ENCODE assay signal across 1 cellular context in the genomic region with DNA sequence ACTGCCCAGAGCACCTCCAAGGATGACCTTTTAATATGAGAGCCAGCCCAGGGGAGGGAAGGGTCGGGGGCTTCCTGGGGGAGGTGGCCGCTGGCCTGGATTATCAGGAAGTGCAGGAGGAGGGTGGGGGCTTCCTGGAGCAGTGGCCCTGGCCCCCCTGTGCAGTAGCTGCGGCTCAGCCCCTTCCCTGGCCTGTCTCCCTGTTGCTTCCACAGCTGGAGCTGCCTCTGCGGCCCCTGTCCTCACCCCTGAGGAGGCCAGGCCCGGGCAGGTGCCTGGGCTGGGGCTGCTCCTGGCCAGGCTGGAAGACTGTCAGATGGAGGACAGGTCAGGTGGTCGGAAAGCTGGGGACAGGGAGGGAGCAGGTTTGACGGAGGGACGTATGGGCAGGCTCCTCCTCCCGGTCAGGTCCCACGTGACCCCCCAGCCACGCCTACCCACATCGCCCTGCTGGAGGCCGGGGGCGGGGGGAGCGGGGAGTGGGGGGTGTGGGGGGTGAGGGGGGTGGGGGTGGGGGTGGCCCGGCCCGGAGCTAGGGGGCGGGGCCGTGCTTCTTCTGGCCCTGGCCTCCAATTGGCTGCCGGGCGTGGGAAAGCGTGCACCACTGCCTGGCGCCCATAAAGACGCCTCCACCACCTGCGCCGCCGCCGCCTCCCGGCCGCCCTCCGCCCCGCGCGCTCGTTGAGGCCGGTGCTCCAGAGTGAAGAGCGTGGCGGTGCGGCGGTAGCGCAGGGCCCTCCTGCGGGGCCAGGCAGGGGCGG.
TF ChIP-seq lines count a peak whose summit lies in the region.

No MANE protein-coding gene starts in this region.

TF ChIP-seq in HepG2, 621 proteins besides CTCF, POLR2A, EP300 and RAD21 (continued from another document and continues in another):
- TF ChIP-seq, protein P1, sequence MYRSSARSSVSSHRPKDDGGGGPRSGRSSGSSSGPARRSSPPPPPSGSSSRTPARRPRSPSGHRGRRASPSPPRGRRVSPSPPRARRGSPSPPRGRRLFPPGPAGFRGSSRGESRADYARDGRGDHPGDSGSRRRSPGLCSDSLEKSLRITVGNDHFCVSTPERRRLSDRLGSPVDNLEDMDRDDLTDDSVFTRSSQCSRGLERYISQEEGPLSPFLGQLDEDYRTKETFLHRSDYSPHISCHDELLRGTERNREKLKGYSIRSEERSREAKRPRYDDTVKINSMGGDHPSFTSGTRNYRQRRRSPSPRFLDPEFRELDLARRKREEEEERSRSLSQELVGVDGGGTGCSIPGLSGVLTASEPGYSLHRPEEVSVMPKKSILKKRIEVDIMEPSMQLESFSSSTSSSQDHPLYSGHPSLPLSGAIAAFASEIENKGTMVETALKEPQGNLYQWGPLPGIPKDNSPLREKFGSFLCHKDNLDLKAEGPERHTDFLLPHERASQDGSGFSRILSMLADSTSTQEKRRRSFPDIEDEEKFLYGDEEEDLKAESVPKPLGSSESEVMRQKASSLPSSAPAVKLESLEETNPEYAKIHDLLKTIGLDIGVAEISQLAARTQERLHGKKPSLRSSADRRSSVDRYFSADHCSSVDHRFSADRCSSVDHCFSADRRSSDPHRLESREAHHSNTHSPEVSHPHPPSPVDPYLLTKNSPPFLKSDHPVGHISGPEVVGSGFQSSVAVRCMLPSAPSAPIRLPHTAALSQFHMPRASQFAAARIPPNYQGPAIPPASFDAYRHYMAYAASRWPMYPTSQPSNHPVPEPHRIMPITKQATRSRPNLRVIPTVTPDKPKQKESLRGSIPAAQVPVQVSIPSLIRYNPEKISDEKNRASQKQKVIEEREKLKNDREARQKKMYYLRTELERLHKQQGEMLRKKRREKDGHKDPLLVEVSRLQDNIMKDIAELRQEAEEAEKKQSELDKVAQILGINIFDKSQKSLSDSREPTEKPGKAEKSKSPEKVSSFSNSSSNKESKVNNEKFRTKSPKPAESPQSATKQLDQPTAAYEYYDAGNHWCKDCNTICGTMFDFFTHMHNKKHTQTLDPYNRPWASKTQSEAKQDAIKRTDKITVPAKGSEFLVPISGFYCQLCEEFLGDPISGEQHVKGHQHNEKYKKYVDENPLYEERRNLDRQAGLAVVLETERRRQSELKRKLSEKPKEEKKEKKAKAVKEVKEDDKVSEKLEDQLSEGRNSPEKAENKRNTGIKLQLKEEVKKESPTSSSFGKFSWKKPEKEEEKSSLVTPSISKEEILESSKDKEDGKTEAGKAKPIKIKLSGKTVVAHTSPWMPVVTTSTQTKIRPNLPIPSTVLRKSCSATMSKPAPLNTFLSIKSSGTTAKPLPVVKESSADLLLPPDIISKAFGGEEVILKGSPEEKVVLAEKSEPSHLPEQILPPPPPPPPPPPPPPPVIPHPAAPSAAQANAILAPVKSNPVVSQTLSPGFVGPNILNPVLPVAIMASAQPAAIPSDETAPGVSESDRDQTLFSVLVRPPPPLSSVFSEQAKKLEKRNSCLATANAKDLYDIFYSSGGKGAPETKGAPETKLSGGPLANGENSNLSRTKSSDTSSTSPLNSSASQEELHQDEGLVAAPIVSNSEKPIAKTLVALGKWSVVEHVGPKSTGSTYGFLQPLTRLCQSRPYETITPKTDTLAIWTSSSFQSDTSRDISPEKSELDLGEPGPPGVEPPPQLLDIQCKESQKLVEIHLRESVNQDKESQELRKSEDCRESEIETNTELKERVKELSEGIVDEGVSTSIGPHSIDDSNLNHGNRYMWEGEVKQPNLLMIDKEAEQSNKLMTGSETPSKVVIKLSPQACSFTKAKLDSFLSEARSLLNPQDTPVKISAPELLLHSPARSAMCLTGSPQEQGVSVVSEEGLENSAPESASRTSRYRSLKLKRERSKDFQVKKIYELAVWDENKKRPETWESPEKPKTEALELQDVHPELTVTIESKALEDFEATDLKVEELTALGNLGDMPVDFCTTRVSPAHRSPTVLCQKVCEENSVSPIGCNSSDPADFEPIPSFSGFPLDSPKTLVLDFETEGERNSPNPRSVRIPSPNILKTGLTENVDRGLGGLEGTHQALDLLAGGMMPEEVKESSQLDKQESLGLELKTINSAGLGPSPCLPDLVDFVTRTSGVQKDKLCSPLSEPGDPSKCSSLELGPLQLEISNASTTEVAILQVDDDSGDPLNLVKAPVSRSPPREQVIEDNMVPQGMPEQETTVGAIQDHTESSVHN (CRISPR knock-in tag; IDR thresholded peaks at IDR 0.05), result no peak
- no peak for TF ChIP-seq DNMT1 (CRISPR knock-in tag; IDR thresholded peaks at IDR 0.05)
- TF ChIP-seq, protein P2, sequence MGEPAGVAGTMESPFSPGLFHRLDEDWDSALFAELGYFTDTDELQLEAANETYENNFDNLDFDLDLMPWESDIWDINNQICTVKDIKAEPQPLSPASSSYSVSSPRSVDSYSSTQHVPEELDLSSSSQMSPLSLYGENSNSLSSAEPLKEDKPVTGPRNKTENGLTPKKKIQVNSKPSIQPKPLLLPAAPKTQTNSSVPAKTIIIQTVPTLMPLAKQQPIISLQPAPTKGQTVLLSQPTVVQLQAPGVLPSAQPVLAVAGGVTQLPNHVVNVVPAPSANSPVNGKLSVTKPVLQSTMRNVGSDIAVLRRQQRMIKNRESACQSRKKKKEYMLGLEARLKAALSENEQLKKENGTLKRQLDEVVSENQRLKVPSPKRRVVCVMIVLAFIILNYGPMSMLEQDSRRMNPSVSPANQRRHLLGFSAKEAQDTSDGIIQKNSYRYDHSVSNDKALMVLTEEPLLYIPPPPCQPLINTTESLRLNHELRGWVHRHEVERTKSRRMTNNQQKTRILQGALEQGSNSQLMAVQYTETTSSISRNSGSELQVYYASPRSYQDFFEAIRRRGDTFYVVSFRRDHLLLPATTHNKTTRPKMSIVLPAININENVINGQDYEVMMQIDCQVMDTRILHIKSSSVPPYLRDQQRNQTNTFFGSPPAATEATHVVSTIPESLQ (CRISPR knock-in tag; conservative IDR thresholded peaks at IDR 0.05), result no peak
- no peak; the same call in 1 of the 2 replicates for TF ChIP-seq ZMAT3 (CRISPR knock-in tag; conservative IDR thresholded peaks at IDR 0.05)
- TF ChIP-seq SMARCE1 (IDR thresholded peaks at IDR 0.05; ENCODE audit: borderline replicate concordance), result no peak
- TF ChIP-seq ZNF446 (CRISPR knock-in tag; IDR thresholded peaks at IDR 0.05), result no peak; the same call in 1 of the 2 replicates
- TF ChIP-seq, protein P3, sequence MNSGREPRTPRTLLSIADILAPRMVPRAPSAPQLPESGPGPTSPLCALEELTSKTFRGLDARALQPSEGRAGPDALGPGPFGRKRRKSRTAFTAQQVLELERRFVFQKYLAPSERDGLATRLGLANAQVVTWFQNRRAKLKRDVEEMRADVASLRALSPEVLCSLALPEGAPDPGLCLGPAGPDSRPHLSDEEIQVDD (CRISPR knock-in tag; IDR thresholded peaks at IDR 0.05; ENCODE audit: borderline replicate concordance), result no peak
- no peak for TF ChIP-seq KDM3A (CRISPR knock-in tag; IDR thresholded peaks at IDR 0.05; ENCODE audit: low read depth)
- TF ChIP-seq, protein P4, sequence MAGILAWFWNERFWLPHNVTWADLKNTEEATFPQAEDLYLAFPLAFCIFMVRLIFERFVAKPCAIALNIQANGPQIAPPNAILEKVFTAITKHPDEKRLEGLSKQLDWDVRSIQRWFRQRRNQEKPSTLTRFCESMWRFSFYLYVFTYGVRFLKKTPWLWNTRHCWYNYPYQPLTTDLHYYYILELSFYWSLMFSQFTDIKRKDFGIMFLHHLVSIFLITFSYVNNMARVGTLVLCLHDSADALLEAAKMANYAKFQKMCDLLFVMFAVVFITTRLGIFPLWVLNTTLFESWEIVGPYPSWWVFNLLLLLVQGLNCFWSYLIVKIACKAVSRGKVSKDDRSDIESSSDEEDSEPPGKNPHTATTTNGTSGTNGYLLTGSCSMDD (CRISPR knock-in tag; IDR thresholded peaks at IDR 0.05), result no peak
- 0 out of 2 replicates have a peak, but pooled peaks have one; percentile 27 for TF ChIP-seq MXD4 (CRISPR knock-in tag; IDR thresholded peaks at IDR 0.05)
- TF ChIP-seq ZNF607 (CRISPR knock-in tag; IDR thresholded peaks at IDR 0.05; ENCODE audit: borderline replicate concordance), result no peak
- TF ChIP-seq HNF4G (IDR thresholded peaks at IDR 0.05; ENCODE audit: borderline replicate concordance, low read depth, low read length), result no peak
- no peak for TF ChIP-seq HNF4G (CRISPR knock-in tag; IDR thresholded peaks at IDR 0.05; ENCODE audit: borderline replicate concordance, low read depth)
- TF ChIP-seq ZNF577 (CRISPR knock-in tag; IDR thresholded peaks at IDR 0.05; ENCODE audit: borderline replicate concordance, low read depth), result no peak
- no peak for TF ChIP-seq PHF20 (CRISPR knock-in tag; IDR thresholded peaks at IDR 0.05)
- TF ChIP-seq, protein P5, sequence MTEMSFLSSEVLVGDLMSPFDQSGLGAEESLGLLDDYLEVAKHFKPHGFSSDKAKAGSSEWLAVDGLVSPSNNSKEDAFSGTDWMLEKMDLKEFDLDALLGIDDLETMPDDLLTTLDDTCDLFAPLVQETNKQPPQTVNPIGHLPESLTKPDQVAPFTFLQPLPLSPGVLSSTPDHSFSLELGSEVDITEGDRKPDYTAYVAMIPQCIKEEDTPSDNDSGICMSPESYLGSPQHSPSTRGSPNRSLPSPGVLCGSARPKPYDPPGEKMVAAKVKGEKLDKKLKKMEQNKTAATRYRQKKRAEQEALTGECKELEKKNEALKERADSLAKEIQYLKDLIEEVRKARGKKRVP (CRISPR knock-in tag; IDR thresholded peaks at IDR 0.05), result no peak
- no peak; the same call in 1 of the 2 replicates for TF ChIP-seq TARDBP (CRISPR knock-in tag; IDR thresholded peaks at IDR 0.05)
- TF ChIP-seq, protein P6, sequence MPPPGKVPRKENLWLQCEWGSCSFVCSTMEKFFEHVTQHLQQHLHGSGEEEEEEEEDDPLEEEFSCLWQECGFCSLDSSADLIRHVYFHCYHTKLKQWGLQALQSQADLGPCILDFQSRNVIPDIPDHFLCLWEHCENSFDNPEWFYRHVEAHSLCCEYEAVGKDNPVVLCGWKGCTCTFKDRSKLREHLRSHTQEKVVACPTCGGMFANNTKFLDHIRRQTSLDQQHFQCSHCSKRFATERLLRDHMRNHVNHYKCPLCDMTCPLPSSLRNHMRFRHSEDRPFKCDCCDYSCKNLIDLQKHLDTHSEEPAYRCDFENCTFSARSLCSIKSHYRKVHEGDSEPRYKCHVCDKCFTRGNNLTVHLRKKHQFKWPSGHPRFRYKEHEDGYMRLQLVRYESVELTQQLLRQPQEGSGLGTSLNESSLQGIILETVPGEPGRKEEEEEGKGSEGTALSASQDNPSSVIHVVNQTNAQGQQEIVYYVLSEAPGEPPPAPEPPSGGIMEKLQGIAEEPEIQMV (CRISPR knock-in tag; IDR thresholded peaks at IDR 0.05; ENCODE audit: low read depth), result no peak
- TF ChIP-seq ZNF670 (CRISPR knock-in tag; IDR thresholded peaks at IDR 0.05; ENCODE audit: borderline replicate concordance), result no peak
- no peak for TF ChIP-seq ZNF337 (CRISPR knock-in tag; IDR thresholded peaks at IDR 0.05; ENCODE audit: borderline replicate concordance, low read depth)
- TF ChIP-seq, protein P7, sequence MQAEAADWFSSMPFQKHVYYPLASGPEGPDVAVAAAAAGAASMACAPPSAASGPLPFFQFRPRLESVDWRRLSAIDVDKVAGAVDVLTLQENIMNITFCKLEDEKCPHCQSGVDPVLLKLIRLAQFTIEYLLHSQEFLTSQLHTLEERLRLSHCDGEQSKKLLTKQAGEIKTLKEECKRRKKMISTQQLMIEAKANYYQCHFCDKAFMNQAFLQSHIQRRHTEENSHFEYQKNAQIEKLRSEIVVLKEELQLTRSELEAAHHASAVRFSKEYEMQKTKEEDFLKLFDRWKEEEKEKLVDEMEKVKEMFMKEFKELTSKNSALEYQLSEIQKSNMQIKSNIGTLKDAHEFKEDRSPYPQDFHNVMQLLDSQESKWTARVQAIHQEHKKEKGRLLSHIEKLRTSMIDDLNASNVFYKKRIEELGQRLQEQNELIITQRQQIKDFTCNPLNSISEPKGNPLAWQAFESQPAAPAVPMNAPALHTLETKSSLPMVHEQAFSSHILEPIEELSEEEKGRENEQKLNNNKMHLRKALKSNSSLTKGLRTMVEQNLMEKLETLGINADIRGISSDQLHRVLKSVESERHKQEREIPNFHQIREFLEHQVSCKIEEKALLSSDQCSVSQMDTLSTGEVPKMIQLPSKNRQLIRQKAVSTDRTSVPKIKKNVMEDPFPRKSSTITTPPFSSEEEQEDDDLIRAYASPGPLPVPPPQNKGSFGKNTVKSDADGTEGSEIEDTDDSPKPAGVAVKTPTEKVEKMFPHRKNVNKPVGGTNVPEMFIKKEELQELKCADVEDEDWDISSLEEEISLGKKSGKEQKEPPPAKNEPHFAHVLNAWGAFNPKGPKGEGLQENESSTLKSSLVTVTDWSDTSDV (CRISPR knock-in tag; IDR thresholded peaks at IDR 0.05), result 0 out of 2 replicates have a peak, but pooled peaks have one; percentile 27
- TF ChIP-seq, protein P8, sequence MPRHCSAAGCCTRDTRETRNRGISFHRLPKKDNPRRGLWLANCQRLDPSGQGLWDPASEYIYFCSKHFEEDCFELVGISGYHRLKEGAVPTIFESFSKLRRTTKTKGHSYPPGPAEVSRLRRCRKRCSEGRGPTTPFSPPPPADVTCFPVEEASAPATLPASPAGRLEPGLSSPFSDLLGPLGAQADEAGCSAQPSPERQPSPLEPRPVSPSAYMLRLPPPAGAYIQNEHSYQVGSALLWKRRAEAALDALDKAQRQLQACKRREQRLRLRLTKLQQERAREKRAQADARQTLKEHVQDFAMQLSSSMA (CRISPR knock-in tag; IDR thresholded peaks at IDR 0.05), result no peak
- TF ChIP-seq ATF1 (CRISPR knock-in tag; IDR thresholded peaks at IDR 0.05), result no peak
- TF ChIP-seq ZNF224 (CRISPR knock-in tag; IDR thresholded peaks at IDR 0.05), result no peak
- TF ChIP-seq, protein P9, sequence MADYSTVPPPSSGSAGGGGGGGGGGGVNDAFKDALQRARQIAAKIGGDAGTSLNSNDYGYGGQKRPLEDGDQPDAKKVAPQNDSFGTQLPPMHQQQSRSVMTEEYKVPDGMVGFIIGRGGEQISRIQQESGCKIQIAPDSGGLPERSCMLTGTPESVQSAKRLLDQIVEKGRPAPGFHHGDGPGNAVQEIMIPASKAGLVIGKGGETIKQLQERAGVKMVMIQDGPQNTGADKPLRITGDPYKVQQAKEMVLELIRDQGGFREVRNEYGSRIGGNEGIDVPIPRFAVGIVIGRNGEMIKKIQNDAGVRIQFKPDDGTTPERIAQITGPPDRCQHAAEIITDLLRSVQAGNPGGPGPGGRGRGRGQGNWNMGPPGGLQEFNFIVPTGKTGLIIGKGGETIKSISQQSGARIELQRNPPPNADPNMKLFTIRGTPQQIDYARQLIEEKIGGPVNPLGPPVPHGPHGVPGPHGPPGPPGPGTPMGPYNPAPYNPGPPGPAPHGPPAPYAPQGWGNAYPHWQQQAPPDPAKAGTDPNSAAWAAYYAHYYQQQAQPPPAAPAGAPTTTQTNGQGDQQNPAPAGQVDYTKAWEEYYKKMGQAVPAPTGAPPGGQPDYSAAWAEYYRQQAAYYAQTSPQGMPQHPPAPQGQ (CRISPR knock-in tag; IDR thresholded peaks at IDR 0.05; ENCODE audit: borderline replicate concordance), result no peak
- TF ChIP-seq ZNF143 (CRISPR knock-in tag; IDR thresholded peaks at IDR 0.05), result no peak
- TF ChIP-seq, protein P10, sequence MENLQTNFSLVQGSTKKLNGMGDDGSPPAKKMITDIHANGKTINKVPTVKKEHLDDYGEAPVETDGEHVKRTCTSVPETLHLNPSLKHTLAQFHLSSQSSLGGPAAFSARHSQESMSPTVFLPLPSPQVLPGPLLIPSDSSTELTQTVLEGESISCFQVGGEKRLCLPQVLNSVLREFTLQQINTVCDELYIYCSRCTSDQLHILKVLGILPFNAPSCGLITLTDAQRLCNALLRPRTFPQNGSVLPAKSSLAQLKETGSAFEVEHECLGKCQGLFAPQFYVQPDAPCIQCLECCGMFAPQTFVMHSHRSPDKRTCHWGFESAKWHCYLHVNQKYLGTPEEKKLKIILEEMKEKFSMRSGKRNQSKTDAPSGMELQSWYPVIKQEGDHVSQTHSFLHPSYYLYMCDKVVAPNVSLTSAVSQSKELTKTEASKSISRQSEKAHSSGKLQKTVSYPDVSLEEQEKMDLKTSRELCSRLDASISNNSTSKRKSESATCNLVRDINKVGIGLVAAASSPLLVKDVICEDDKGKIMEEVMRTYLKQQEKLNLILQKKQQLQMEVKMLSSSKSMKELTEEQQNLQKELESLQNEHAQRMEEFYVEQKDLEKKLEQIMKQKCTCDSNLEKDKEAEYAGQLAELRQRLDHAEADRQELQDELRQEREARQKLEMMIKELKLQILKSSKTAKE (CRISPR knock-in tag; IDR thresholded peaks at IDR 0.05; ENCODE audit: borderline replicate concordance), result no peak; the same call in 1 of the 2 replicates
- TF ChIP-seq EED (CRISPR knock-in tag; IDR thresholded peaks at IDR 0.05), result peak; percentile 23; the same call in 1 of the 2 replicates
- no peak for TF ChIP-seq ZMYM2 (CRISPR knock-in tag; IDR thresholded peaks at IDR 0.05)
